In genomic region chr11:69169479-69169878, GRCh38 we compare ENCODE assay signal across 31 cellular contexts. TPM values are rescaled to one million over a fixed set of nuclear protein-coding genes. Genes with fewer than 3 reads are reported as not detected.
"Had no signal": no experiment of that assay in that cellular context is flagged by ENCODE, and none has a peak within 500 bp of the region (broad histone marks: within the 10 kb centered on the region; RNA-seq: fewer than 3 reads in every experiment).

No MANE protein-coding gene starts in this region.

- H3K9me3 Mint-ChIP-seq: activated naive CD8-positive, alpha-beta T cell treated with anti-CD3 and anti-CD28 coated beads, Interleukin-2, amount 10 ng/mL, durations not matched to agents 7 days and 5 days; T-helper 2 cell treated with Interferon-gamma antibody and Interleukin-4, amounts not matched to agents 5 μg/mL and 100 μg/mL, for 36 hours had no signal

- H3K36me3 ChIP-seq: ascending aorta, breast epithelium, cardiac muscle cell, colonic mucosa, esophagus squamous epithelium, WERI-Rb-1 had no signal

- H3K4me3 ChIP-seq: ascending aorta, breast epithelium, cardiac muscle cell, colonic mucosa, esophagus squamous epithelium had no signal

- H3K4me3 Mint-ChIP-seq: activated B cell treated with CpG ODN at 0.5 μM for 24 hours; activated CD8-positive, alpha-beta T cell treated with anti-CD3 and anti-CD28 coated beads for 36 hours; activated naive CD4-positive, alpha-beta T cell treated with anti-CD3 and anti-CD28 coated beads, Interleukin-2, amount 10 ng/mL, durations not matched to agents 7 days and 5 days; activated naive CD8-positive, alpha-beta T cell treated with anti-CD3 and anti-CD28 coated beads, Interleukin-2, amount 10 ng/mL, durations not matched to agents 7 days and 5 days; activated T-cell treated with anti-CD3 and anti-CD28 coated beads, Interleukin-2, amount 50 U/mL, for 4 hours; brain; T-helper 1 cell treated with Interleukin-12 subunit alpha and Interleukin-12 subunit beta and Interleukin-4 antibody, amounts not matched to agents 30 μg/mL and 1 μg/mL, for 36 hours; T-helper 2 cell treated with Interferon-gamma antibody and Interleukin-4, amounts not matched to agents 5 μg/mL and 100 μg/mL, for 36 hours had no signal

- H3K27me3 Mint-ChIP-seq: activated B cell treated with CpG ODN at 0.5 μM for 24 hours, brain had no signal

- H3K36me3 Mint-ChIP-seq: activated naive CD4-positive, alpha-beta T cell treated with anti-CD3 and anti-CD28 coated beads, Interleukin-2, amount 10 ng/mL, durations not matched to agents 7 days and 5 days; activated naive CD4-positive, alpha-beta T cell treated with anti-CD3 and anti-CD28 coated beads, Interleukin-2, amount 50 U/mL, for 72 hours; activated naive CD8-positive, alpha-beta T cell treated with anti-CD3 and anti-CD28 coated beads, Interleukin-2, amount 10 ng/mL, durations not matched to agents 7 days and 5 days had no signal

- ATAC-seq: activated CD4-positive, CD25-positive, alpha-beta regulatory T cell treated with anti-CD3 and anti-CD28 coated beads, Interleukin-2, amount 50 U/mL, for 24 hours; activated CD8-positive, alpha-beta T cell treated with anti-CD3 and anti-CD28 coated beads for 36 hours; activated naive CD4-positive, alpha-beta T cell treated with anti-CD3 and anti-CD28 coated beads, Interleukin-2, amount 50 U/mL, for 72 hours; activated T-cell treated with anti-CD3 and anti-CD28 coated beads, Interleukin-2, amount 50 U/mL, for 4 hours had no signal

- H3K27me3 ChIP-seq: ascending aorta, breast epithelium, cardiac muscle cell, colonic mucosa had no signal

- DNase-seq: activated B cell treated with CpG ODN at 0.5 μM for 24 hours; activated CD4-positive, alpha-beta T cell treated with anti-CD3 and anti-CD28 coated beads for 48 hours; activated CD4-positive, alpha-beta T cell treated with anti-CD3 and anti-CD28 coated beads, Interleukin-2, amount 50 U/mL, for 1 hour; activated CD4-positive, alpha-beta T cell treated with anti-CD3 and anti-CD28 coated beads, Interleukin-2, amount 50 U/mL, for 48 hours; activated CD8-positive, alpha-beta memory T cell treated with anti-CD3 and anti-CD28 coated beads for 24 hours; activated CD8-positive, alpha-beta T cell treated with anti-CD3 and anti-CD28 coated beads for 36 hours; activated gamma-delta T cell; activated naive CD4-positive, alpha-beta T cell; activated naive CD4-positive, alpha-beta T cell treated with anti-CD3 and anti-CD28 coated beads, Interleukin-2, amount 10 ng/mL, durations not matched to agents 7 days and 5 days; activated naive CD8-positive, alpha-beta T cell treated with anti-CD3 and anti-CD28 coated beads, Interleukin-2, amount 10 ng/mL, durations not matched to agents 7 days and 5 days; activated T-cell treated with anti-CD3 and anti-CD28 coated beads, Interleukin-2, amount 50 U/mL, for 4 hours; central memory CD4-positive, alpha-beta T cell; cerebellar nuclear complex; colonic mucosa; effector CD8-positive, alpha-beta T cell; esophagus squamous epithelium; foreskin melanocyte; T1000; WERI-Rb-1 had no signal

- H3K9me3 ChIP-seq: ascending aorta, breast epithelium, colonic mucosa, esophagus squamous epithelium had no signal

- H3K4me1 ChIP-seq: breast epithelium, colonic mucosa had no signal

- FAIRE-seq: endometrium, endothelial cell of umbilical vein had no signal

- H3K27ac ChIP-seq: ascending aorta, breast epithelium, cardiac muscle cell, colonic mucosa, epithelial cell of prostate, esophagus squamous epithelium, WERI-Rb-1 had no signal

- H3K27ac Mint-ChIP-seq: activated B cell treated with CpG ODN at 0.5 μM for 24 hours; activated CD8-positive, alpha-beta T cell treated with anti-CD3 and anti-CD28 coated beads for 36 hours; activated naive CD4-positive, alpha-beta T cell treated with anti-CD3 and anti-CD28 coated beads, Interleukin-2, amount 10 ng/mL, durations not matched to agents 7 days and 5 days; activated naive CD4-positive, alpha-beta T cell treated with anti-CD3 and anti-CD28 coated beads, Interleukin-2, amount 50 U/mL, for 72 hours; activated naive CD8-positive, alpha-beta T cell treated with anti-CD3 and anti-CD28 coated beads, Interleukin-2, amount 10 ng/mL, durations not matched to agents 7 days and 5 days; T-helper 1 cell treated with Interleukin-12 subunit alpha and Interleukin-12 subunit beta and Interleukin-4 antibody, amounts not matched to agents 30 μg/mL and 1 μg/mL, for 36 hours; T-helper 2 cell treated with Interferon-gamma antibody and Interleukin-4, amounts not matched to agents 5 μg/mL and 100 μg/mL, for 36 hours had no signal

RNA-seq across cellular contexts. Expression of gene SMIM38, which starts 13.7 kb away (rescaled TPM):
- total RNA-seq: dermis microvascular lymphatic vessel endothelial cell, endothelial cell of umbilical vein had no signal
